19 cellular contexts compared by ENCODE assay signal in the genomic region with DNA sequence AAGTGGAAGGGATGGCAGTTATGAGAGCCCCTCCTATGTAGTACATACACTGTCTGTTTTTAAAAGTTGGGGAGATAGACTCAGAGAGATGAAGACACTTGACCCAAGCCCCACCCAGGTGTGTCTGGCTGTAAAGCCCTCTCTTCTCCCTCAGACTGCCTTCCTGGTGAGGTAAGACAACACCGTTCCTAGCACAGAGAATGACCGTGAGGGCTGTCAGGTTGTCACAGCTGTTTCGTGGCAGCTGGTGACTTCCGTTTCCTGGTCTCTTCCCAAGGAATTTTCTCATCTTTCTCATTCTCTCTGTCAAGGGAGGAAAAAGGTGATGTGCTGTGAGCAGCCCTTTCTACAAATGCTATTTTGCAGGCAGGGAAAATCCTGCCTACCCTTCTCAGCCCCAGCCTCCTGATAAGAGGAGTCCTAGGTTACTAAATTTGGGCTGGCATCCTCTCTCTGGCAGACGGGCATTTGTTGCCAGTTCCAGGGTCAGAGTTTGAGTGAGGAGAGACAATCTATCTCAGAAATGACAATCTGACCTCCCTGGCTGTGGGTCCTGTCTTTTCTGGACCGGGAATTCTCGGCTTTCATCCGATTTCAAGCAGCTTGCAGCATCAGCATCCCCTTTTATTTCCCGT.
DNase-seq lines count a peak whose midpoint lies in the region; ATAC-seq lines count a peak whose summit lies in the region.
"Had no signal": no experiment of that assay in that cellular context is flagged by ENCODE, and none has a peak within 500 bp of the region (broad histone marks: within the 10 kb centered on the region; RNA-seq: fewer than 3 reads in every experiment).

No MANE protein-coding gene starts in this region.

- peak overlapping the region; percentile 23 for H3K27ac Mint-ChIP-seq in activated naive CD8-positive, alpha-beta T cell treated with anti-CD3 and anti-CD28 coated beads, Interleukin-2, amount 50 U/mL, for 24 hours
- no peak overlapping the region for H3K27ac Mint-ChIP-seq in activated naive CD8-positive, alpha-beta T cell treated with anti-CD3 and anti-CD28 coated beads for 36 hours
- peak overlapping the region; percentile 73 for H3K27ac Mint-ChIP-seq in activated T-helper 2 cell treated with anti-CD3 and anti-CD28 coated beads, Interferon-gamma antibody, Interleukin-2, Interleukin-4, amounts not matched to agents 10 μg/mL and 5 μg/mL and 100 μg/mL, durations not matched to agents 14 hours and 24 hours and 36 hours
- H3K27ac Mint-ChIP-seq: B cell, GM23338 had no signal

- H3K36me3 Mint-ChIP-seq in activated naive CD8-positive, alpha-beta T cell treated with anti-CD3 and anti-CD28 coated beads, Interleukin-2, amount 50 U/mL, for 24 hours (ENCODE audit: low read depth) = no peaks in the 10 kb centered on the region
- peaks cover 9% of the 10 kb centered on the region for H3K36me3 Mint-ChIP-seq in activated naive CD8-positive, alpha-beta T cell treated with anti-CD3 and anti-CD28 coated beads for 36 hours
- peaks cover 7% of the 10 kb centered on the region for H3K36me3 Mint-ChIP-seq in activated T-helper 2 cell treated with anti-CD3 and anti-CD28 coated beads, Interferon-gamma antibody, Interleukin-2, Interleukin-4, amounts not matched to agents 10 μg/mL and 5 μg/mL and 100 μg/mL, durations not matched to agents 14 hours and 24 hours and 36 hours (ENCODE audit: low read depth)

- ATAC-seq in activated naive CD8-positive, alpha-beta T cell treated with anti-CD3 and anti-CD28 coated beads, Interleukin-2, amount 50 U/mL, for 24 hours = no peak
- ATAC-seq in left cardiac atrium (peak; percentile 70 to 74), GM18861 (IDR thresholded peaks at IDR 0.05; ENCODE audit: unreplicated experiment) (no peak)
- ATAC-seq: A549, GM23338, Panc1 had no signal

- intact Hi-C loops in activated T-helper 2 cell treated with anti-CD3 and anti-CD28 coated beads, Interferon-gamma antibody, Interleukin-2, Interleukin-4, amounts not matched to agents 10 μg/mL and 5 μg/mL and 100 μg/mL, durations not matched to agents 14 hours and 24 hours and 36 hours (cut with micrococcal nuclease) = no loop called here
- intact Hi-C loops in left cardiac atrium (cut with DNase I) = no loop called here

- peaks cover 18% of the 10 kb centered on the region for H3K27me3 Mint-ChIP-seq in activated naive CD8-positive, alpha-beta T cell treated with anti-CD3 and anti-CD28 coated beads, Interleukin-2, amount 50 U/mL, for 24 hours
- peaks cover 36% of the 10 kb centered on the region for H3K27me3 Mint-ChIP-seq in activated naive CD8-positive, alpha-beta T cell treated with anti-CD3 and anti-CD28 coated beads for 36 hours
- H3K27me3 Mint-ChIP-seq in activated T-helper 2 cell treated with anti-CD3 and anti-CD28 coated beads, Interferon-gamma antibody, Interleukin-2, Interleukin-4, amounts not matched to agents 10 μg/mL and 5 μg/mL and 100 μg/mL, durations not matched to agents 14 hours and 24 hours and 36 hours (ENCODE audit: low read depth) = no peaks in the 10 kb centered on the region

- no peaks in the 10 kb centered on the region for H3K9me3 Mint-ChIP-seq in activated naive CD8-positive, alpha-beta T cell treated with anti-CD3 and anti-CD28 coated beads, Interleukin-2, amount 50 U/mL, for 24 hours
- peaks cover 5% of the 10 kb centered on the region for H3K9me3 Mint-ChIP-seq in activated naive CD8-positive, alpha-beta T cell treated with anti-CD3 and anti-CD28 coated beads for 36 hours
- H3K9me3 Mint-ChIP-seq in activated T-helper 2 cell treated with anti-CD3 and anti-CD28 coated beads, Interferon-gamma antibody, Interleukin-2, Interleukin-4, amounts not matched to agents 10 μg/mL and 5 μg/mL and 100 μg/mL, durations not matched to agents 14 hours and 24 hours and 36 hours = no peaks in the 10 kb centered on the region
- H3K9me3 Mint-ChIP-seq: GM23338 had no signal

- no peak for DNase-seq in activated naive CD8-positive, alpha-beta T cell treated with anti-CD3 and anti-CD28 coated beads, Interleukin-2, amount 50 U/mL, for 24 hours
- DNase-seq in activated naive CD8-positive, alpha-beta T cell treated with anti-CD3 and anti-CD28 coated beads for 36 hours = no peak
- no peak for DNase-seq in activated T-helper 2 cell treated with anti-CD3 and anti-CD28 coated beads, Interferon-gamma antibody, Interleukin-2, Interleukin-4, amounts not matched to agents 10 μg/mL and 5 μg/mL and 100 μg/mL, durations not matched to agents 14 hours and 24 hours and 36 hours (ENCODE audit: low spot score)
- DNase-seq in left cardiac atrium (no peak), OCI-M2 (lab: John Stamatoyannopoulos, UW; ENCODE audit: unreplicated experiment) (no peak), inferior parietal cortex (ENCODE audit: extremely low spot score) (no peak)
- DNase-seq: DMS79; IMR-90; NCI-H1105; NCI-H2081; NCI-H226; NCI-H510A treated with DMSO at 0.1 percent for 48 hours; NCI-H774; NK-92 treated with Interleukin-12 subunit alpha and Interleukin-12 subunit beta, amount 100 ng/mL, for 24 hours had no signal

- H3K4me3 Mint-ChIP-seq in activated naive CD8-positive, alpha-beta T cell treated with anti-CD3 and anti-CD28 coated beads, Interleukin-2, amount 50 U/mL, for 24 hours = no peak overlapping the region
- H3K4me3 Mint-ChIP-seq in activated naive CD8-positive, alpha-beta T cell treated with anti-CD3 and anti-CD28 coated beads for 36 hours = no peak overlapping the region
- no peak overlapping the region for H3K4me3 Mint-ChIP-seq in activated T-helper 2 cell treated with anti-CD3 and anti-CD28 coated beads, Interferon-gamma antibody, Interleukin-2, Interleukin-4, amounts not matched to agents 10 μg/mL and 5 μg/mL and 100 μg/mL, durations not matched to agents 14 hours and 24 hours and 36 hours (ENCODE audit: low read depth)
- H3K4me3 Mint-ChIP-seq: B cell, GM23338 had no signal

- peaks cover 26% of the 10 kb centered on the region for H3K4me1 Mint-ChIP-seq in activated naive CD8-positive, alpha-beta T cell treated with anti-CD3 and anti-CD28 coated beads, Interleukin-2, amount 50 U/mL, for 24 hours
- peaks cover 9% of the 10 kb centered on the region for H3K4me1 Mint-ChIP-seq in activated naive CD8-positive, alpha-beta T cell treated with anti-CD3 and anti-CD28 coated beads for 36 hours
- peaks cover 31% of the 10 kb centered on the region for H3K4me1 Mint-ChIP-seq in activated T-helper 2 cell treated with anti-CD3 and anti-CD28 coated beads, Interferon-gamma antibody, Interleukin-2, Interleukin-4, amounts not matched to agents 10 μg/mL and 5 μg/mL and 100 μg/mL, durations not matched to agents 14 hours and 24 hours and 36 hours (ENCODE audit: low read depth)
- H3K4me1 Mint-ChIP-seq: B cell had no signal

Comparison
In these comparisons a context has a peak if more than half of its experiments do, and no peak if none do; other contexts are left out.
1. ATAC-seq: peak in left cardiac atrium (2 of 2); none in activated naive CD8-positive, alpha-beta T cell treated with anti-CD3 and anti-CD28 coated beads, Interleukin-2, amount 50 U/mL, for 24 hours (single experiment) and GM18861 (single experiment).